Comparison of ENCODE assay signal across 1 cellular context in genomic region chr11:65778901-65779668, GRCh38.
TF ChIP-seq lines count a peak whose summit lies in the region.

No MANE protein-coding gene starts in this region.

TF ChIP-seq in endothelial cell of umbilical vein, 7 proteins besides CTCF, POLR2A, EP300 and RAD21:
- TF ChIP-seq MYC (IDR thresholded peaks at IDR 0.05; ENCODE audit: low read depth, low read length) = no peak
